In genomic region chr1:174988539-174988938, GRCh38 we compare ENCODE assay signal across 20 cellular contexts. TPM values are rescaled to one million over a fixed set of nuclear protein-coding genes. Genes with fewer than 3 reads are reported as not detected.
DNase-seq lines count a peak whose midpoint lies in the region; ATAC-seq and TF ChIP-seq lines count a peak whose summit lies in the region.
"Had no signal": no experiment of that assay in that cellular context is flagged by ENCODE, and none has a peak within 500 bp of the region (broad histone marks: within the 10 kb centered on the region; RNA-seq: fewer than 3 reads in every experiment).

No MANE protein-coding gene starts in this region.

- no peak for ATAC-seq in activated CD8-positive, alpha-beta memory T cell treated with anti-CD3 and anti-CD28 coated beads, Interleukin-2, amount 10 ng/mL, durations not matched to agents 7 days and 5 days
- ATAC-seq in GM21381 (IDR thresholded peaks at IDR 0.05; ENCODE audit: unreplicated experiment): peak; percentile 48
- ATAC-seq in T-helper 17 cell: no peak
- ATAC-seq in natural killer cell: no peak
- ATAC-seq in GM19035 (IDR thresholded peaks at IDR 0.05; ENCODE audit: unreplicated experiment): no peak
- ATAC-seq: effector memory CD8-positive, alpha-beta T cell; left lung had no signal

- no peaks in the 10 kb centered on the region for H3K9me3 Mint-ChIP-seq in activated CD8-positive, alpha-beta memory T cell treated with anti-CD3 and anti-CD28 coated beads, Interleukin-2, amount 10 ng/mL, durations not matched to agents 7 days and 5 days (ENCODE audit: low read depth)
- no peaks in the 10 kb centered on the region for H3K9me3 Mint-ChIP-seq in natural killer cell
- H3K9me3 Mint-ChIP-seq: activated naive CD4-positive, alpha-beta T cell treated with anti-CD3 and anti-CD28 coated beads for 36 hours; effector memory CD8-positive, alpha-beta T cell had no signal

- in situ Hi-C loops in G401 (cut with HindIII; ENCODE audit: low sequenced_read_pairs): no loop called here

- H3K9me3 ChIP-seq in T-helper 17 cell (ENCODE audit: control insufficient read depth, low read length, poor library complexity, severe bottlenecking): no peaks in the 10 kb centered on the region
- H3K9me3 ChIP-seq: left lung, suprapubic skin had no signal

- CTCF ChIA-PET in activated CD8-positive, alpha-beta memory T cell treated with anti-CD3 and anti-CD28 coated beads, Interleukin-2, amount 10 ng/mL, durations not matched to agents 7 days and 5 days (lab: Charles Lee): interaction anchor here (1.0 to 2.0 kb wide), 7 partner anchors 9 to 137 kb away, joined by 3 to 10 read pairs (median 4); partner anchors contain the start of gene MRPS14

- H3K27me3 Mint-ChIP-seq in activated CD8-positive, alpha-beta memory T cell treated with anti-CD3 and anti-CD28 coated beads, Interleukin-2, amount 10 ng/mL, durations not matched to agents 7 days and 5 days: no peaks in the 10 kb centered on the region
- H3K27me3 Mint-ChIP-seq in T-helper 17 cell (no peaks in the 10 kb centered on the region), natural killer cell (ENCODE audit: low read depth in 2 of 2) (no peaks in the 10 kb centered on the region)
- H3K27me3 Mint-ChIP-seq: effector memory CD8-positive, alpha-beta T cell had no signal

- no peak overlapping the region for H3K4me3 Mint-ChIP-seq in activated CD8-positive, alpha-beta memory T cell treated with anti-CD3 and anti-CD28 coated beads, Interleukin-2, amount 10 ng/mL, durations not matched to agents 7 days and 5 days
- H3K4me3 Mint-ChIP-seq in T-helper 17 cell (peak overlapping the region; percentile 10), natural killer cell (peak overlapping the region; percentile 32)
- H3K4me3 Mint-ChIP-seq: activated naive CD4-positive, alpha-beta T cell treated with anti-CD3 and anti-CD28 coated beads for 36 hours had no signal

- no peak for DNase-seq in activated CD8-positive, alpha-beta memory T cell treated with anti-CD3 and anti-CD28 coated beads, Interleukin-2, amount 10 ng/mL, durations not matched to agents 7 days and 5 days
- no peak for DNase-seq in activated CD8-positive, alpha-beta memory T cell treated with anti-CD3 and anti-CD28 coated beads, Interleukin-2, amount 50 U/mL, for 48 hours
- DNase-seq in T-helper 17 cell (no peak), natural killer cell (no peak), SHP77 (lab: John Stamatoyannopoulos, UW) (no peak), G401 (ENCODE audit: low spot score) (no peak)
- DNase-seq: activated CD4-positive, alpha-beta T cell treated with anti-CD3 and anti-CD28 coated beads, Interleukin-2, amount 50 U/mL, for 1 hour; activated naive CD4-positive, alpha-beta T cell treated with anti-CD3 and anti-CD28 coated beads for 36 hours; anterior cingulate cortex; effector memory CD8-positive, alpha-beta T cell; EL; foreskin melanocyte; NCI-H1694; stimulated activated CD8-positive, alpha-beta memory T cell treated with anti-CD3 and anti-CD28 coated beads, Interleukin-4, amount 100 ng/mL, for 48 hours; T-helper 9 cell; WERI-Rb-1 had no signal

- H3K27ac Mint-ChIP-seq in activated CD8-positive, alpha-beta memory T cell treated with anti-CD3 and anti-CD28 coated beads, Interleukin-2, amount 10 ng/mL, durations not matched to agents 7 days and 5 days: peak overlapping the region; percentile 58
- H3K27ac Mint-ChIP-seq in T-helper 17 cell: peak overlapping the region; percentile 94
- peak overlapping the region; percentile 74 to 93 for H3K27ac Mint-ChIP-seq in natural killer cell

- peaks cover 26% of the 10 kb centered on the region for H3K36me3 Mint-ChIP-seq in activated CD8-positive, alpha-beta memory T cell treated with anti-CD3 and anti-CD28 coated beads, Interleukin-2, amount 10 ng/mL, durations not matched to agents 7 days and 5 days
- H3K36me3 Mint-ChIP-seq in T-helper 17 cell (ENCODE audit: low read depth): peaks cover 5% of the 10 kb centered on the region
- no peaks in the 10 kb centered on the region for H3K36me3 Mint-ChIP-seq in natural killer cell

- intact Hi-C loops in natural killer cell (cut with micrococcal nuclease): loop anchor here (10.0 kb wide), 1 partner anchor 724 kb away; no protein-coding TSS in a partner anchor

- TF ChIP-seq CTCF in natural killer cell (IDR thresholded peaks at IDR 0.05): no peak

- H3K4me1 Mint-ChIP-seq in activated CD8-positive, alpha-beta memory T cell treated with anti-CD3 and anti-CD28 coated beads, Interleukin-2, amount 10 ng/mL, durations not matched to agents 7 days and 5 days: peaks cover 35% of the 10 kb centered on the region
- H3K4me1 Mint-ChIP-seq in T-helper 17 cell (peaks cover 17% of the 10 kb centered on the region), natural killer cell (peaks cover 26 to 28% of the 10 kb centered on the region in 2 donors)

RNA-seq across cellular contexts. Expression of gene CACYBP, which starts 11.2 kb away (rescaled TPM):
- total RNA-seq in activated CD8-positive, alpha-beta memory T cell treated with anti-CD3 and anti-CD28 coated beads, Interleukin-2, amount 10 ng/mL, durations not matched to agents 7 days and 5 days: 100 to 1,000 TPM; 210 to 287 TPM
- 10 to 100 TPM; 82.2 to 89.8 TPM for total RNA-seq in T-helper 17 cell
- 10 to 100 TPM; 43.8 to 55.4 (median 51.9) TPM for total RNA-seq in natural killer cell
- total RNA-seq in G401 (2014; rRNA removed; shearing (Covaris generic)): 589 and 1,389 TPM in 2 replicates

RNA-seq across cellular contexts. Expression of gene MRPS14, which starts 34.7 kb away (rescaled TPM):
- 10 to 100 TPM; 33.5 to 40.4 TPM for total RNA-seq in activated CD8-positive, alpha-beta memory T cell treated with anti-CD3 and anti-CD28 coated beads, Interleukin-2, amount 10 ng/mL, durations not matched to agents 7 days and 5 days
- 10 to 100 TPM; 13.4 to 16.2 TPM for total RNA-seq in T-helper 17 cell
- 10 to 100 TPM; 11.5 to 13.2 (median 12.0) TPM for total RNA-seq in natural killer cell
- total RNA-seq in G401 (2014; rRNA removed; shearing (Covaris generic)): 24.9 and 30.1 TPM in 2 replicates
